In genomic region chr2:230738924-230739323, GRCh38 we compare ENCODE assay signal across 12 cellular contexts. TPM values are rescaled to one million over a fixed set of nuclear protein-coding genes. Genes with fewer than 3 reads are reported as not detected.
A peak's percentile ranks its signal among the peaks of the same experiment; 100 is the strongest.
DNase-seq lines count a peak whose midpoint lies in the region; ATAC-seq and TF ChIP-seq lines count a peak whose summit lies in the region.
"Had no signal": no experiment of that assay in that cellular context is flagged by ENCODE, and none has a peak within 500 bp of the region (broad histone marks: within the 10 kb centered on the region; RNA-seq: fewer than 3 reads in every experiment).

No MANE protein-coding gene starts in this region.

- H3K27ac ChIP-seq in VCaP (peak overlapping the region; percentile 94), upper lobe of right lung (peak overlapping the region; percentile 43)

- peaks cover 74% of the 10 kb centered on the region for H3K4me1 Mint-ChIP-seq in activated naive CD8-positive, alpha-beta T cell (ENCODE audit: low read depth)
- peaks cover 66% of the 10 kb centered on the region for H3K4me1 Mint-ChIP-seq in activated naive CD8-positive, alpha-beta T cell treated with anti-CD3 and anti-CD28 coated beads, Interleukin-2, amount 50 U/mL, for 24 hours

- no peak overlapping the region for H3K4me3 ChIP-seq in mucosa of descending colon
- no peak overlapping the region for H3K4me3 ChIP-seq in upper lobe of right lung

- peak overlapping the region; percentile 55 for H3K27ac Mint-ChIP-seq in activated naive CD8-positive, alpha-beta T cell
- no peak overlapping the region for H3K27ac Mint-ChIP-seq in activated naive CD8-positive, alpha-beta T cell treated with anti-CD3 and anti-CD28 coated beads, Interleukin-2, amount 50 U/mL, for 24 hours

- intact Hi-C loops in mucosa of descending colon (cut with DNase I, micrococcal nuclease) (no loop called here), upper lobe of right lung (cut with DNase I) (no loop called here)

- H3K4me1 ChIP-seq in mucosa of descending colon (ENCODE audit: low read depth) (peaks cover 48% of the 10 kb centered on the region), upper lobe of right lung (peaks cover 45% of the 10 kb centered on the region)

- no peak for DNase-seq in activated naive CD8-positive, alpha-beta T cell treated with anti-CD3 and anti-CD28 coated beads, Interleukin-2, amount 50 U/mL, for 24 hours
- DNase-seq in mucosa of descending colon (no peak), upper lobe of right lung (no peak), DMS79 treated with DMSO at 0.1 percent for 48 hours (lab: John Stamatoyannopoulos, UW) (no peak)
- DNase-seq: activated CD4-positive, alpha-beta T cell treated with anti-CD3 and anti-CD28 coated beads, Interleukin-2, amount 50 U/mL, for 4 hours; C1 segment of cervical spinal cord; NCI-H187; T-helper 1 cell had no signal

- ATAC-seq in activated naive CD8-positive, alpha-beta T cell treated with anti-CD3 and anti-CD28 coated beads, Interleukin-2, amount 50 U/mL, for 24 hours, result no peak
- ATAC-seq in mucosa of descending colon, result peak; percentile 64
- no peak for ATAC-seq in upper lobe of right lung
- ATAC-seq in HG02798 (IDR thresholded peaks at IDR 0.05; ENCODE audit: poor library complexity, unreplicated experiment), result no peak
- no peak for ATAC-seq in GM21360 (IDR thresholded peaks at IDR 0.05; ENCODE audit: unreplicated experiment)

- no peak for TF ChIP-seq CTCF in VCaP (conservative IDR thresholded peaks at IDR 0.05)
- no peak for TF ChIP-seq CTCF in mucosa of descending colon (IDR thresholded peaks at IDR 0.05)
- TF ChIP-seq CTCF in upper lobe of right lung (IDR thresholded peaks at IDR 0.05), result no peak

- H3K9me3 ChIP-seq in mucosa of descending colon, result no peaks in the 10 kb centered on the region
- H3K9me3 ChIP-seq in upper lobe of right lung, result no peaks in the 10 kb centered on the region

- no peaks in the 10 kb centered on the region for H3K27me3 ChIP-seq in upper lobe of right lung

- no peaks in the 10 kb centered on the region for H3K9me3 Mint-ChIP-seq in activated naive CD8-positive, alpha-beta T cell (ENCODE audit: low read depth)
- no peaks in the 10 kb centered on the region for H3K9me3 Mint-ChIP-seq in activated naive CD8-positive, alpha-beta T cell treated with anti-CD3 and anti-CD28 coated beads, Interleukin-2, amount 50 U/mL, for 24 hours

- peaks cover 14% of the 10 kb centered on the region for H3K36me3 Mint-ChIP-seq in activated naive CD8-positive, alpha-beta T cell
- H3K36me3 Mint-ChIP-seq in activated naive CD8-positive, alpha-beta T cell treated with anti-CD3 and anti-CD28 coated beads, Interleukin-2, amount 50 U/mL, for 24 hours (ENCODE audit: low read depth), result peaks cover 27% of the 10 kb centered on the region

- no peaks in the 10 kb centered on the region for H3K27me3 Mint-ChIP-seq in activated naive CD8-positive, alpha-beta T cell
- H3K27me3 Mint-ChIP-seq in activated naive CD8-positive, alpha-beta T cell treated with anti-CD3 and anti-CD28 coated beads, Interleukin-2, amount 50 U/mL, for 24 hours, result no peaks in the 10 kb centered on the region

- no peak overlapping the region for H3K4me3 Mint-ChIP-seq in activated naive CD8-positive, alpha-beta T cell
- no peak overlapping the region for H3K4me3 Mint-ChIP-seq in activated naive CD8-positive, alpha-beta T cell treated with anti-CD3 and anti-CD28 coated beads, Interleukin-2, amount 50 U/mL, for 24 hours

- H3K36me3 ChIP-seq in mucosa of descending colon (ENCODE audit: low read depth), result no peaks in the 10 kb centered on the region
- H3K36me3 ChIP-seq in upper lobe of right lung, result no peaks in the 10 kb centered on the region

RNA-seq across cellular contexts. Expression of gene CAB39, which starts 26.3 kb away (rescaled TPM):
- total RNA-seq in mucosa of descending colon (100 to 1,000 TPM; 112 to 155 (median 115) TPM), upper lobe of right lung (78.9 TPM)
